27 cellular contexts compared by ENCODE assay signal in the genomic region with DNA sequence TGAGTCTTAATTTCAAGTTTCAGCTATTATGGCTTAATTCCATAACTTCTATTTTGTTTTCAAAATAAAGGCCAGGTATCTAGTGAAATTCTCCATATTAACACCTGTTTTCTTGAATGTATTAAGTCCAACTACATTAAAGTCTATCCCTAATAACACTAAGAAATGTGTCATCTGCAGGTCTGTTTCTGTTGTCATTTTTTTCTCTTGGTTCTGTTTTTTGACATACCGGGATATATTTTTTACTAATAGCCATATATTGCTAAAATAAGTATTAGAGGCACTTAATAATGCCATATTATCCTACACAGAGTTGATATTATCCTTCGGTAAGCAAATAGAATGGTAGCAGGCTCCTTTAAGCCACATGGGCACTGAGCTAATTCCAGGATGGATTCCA.
"Had no signal": no experiment of that assay in that cellular context is flagged by ENCODE, and none has a peak within 500 bp of the region (broad histone marks: within the 10 kb centered on the region; RNA-seq: fewer than 3 reads in every experiment).

No MANE protein-coding gene starts in this region.

- H3K27ac ChIP-seq: stomach, suprapubic skin, testis, thoracic aorta, thyroid gland, tibial artery, tibial nerve, transverse colon, upper lobe of left lung, upper lobe of right lung, uterus, vagina had no signal

- FAIRE-seq: urothelium cell line had no signal

- H3K4me3 ChIP-seq: stomach, suprapubic skin, testis, thoracic aorta, thyroid gland, tibial artery, tibial nerve, transverse colon, upper lobe of left lung, upper lobe of right lung, uterus, vagina had no signal

- H3K27me3 ChIP-seq: stomach, suprapubic skin, testis, thyroid gland, tibial artery, tibial nerve, transverse colon, upper lobe of left lung, upper lobe of right lung, uterus, vagina had no signal

- H3K9me3 ChIP-seq: testis, thyroid gland, transverse colon, upper lobe of right lung had no signal

- H3K36me3 ChIP-seq: stomach, suprapubic skin, thoracic aorta, thyroid gland, tibial artery, tibial nerve, transverse colon, upper lobe of left lung, upper lobe of right lung, uterus, vagina had no signal

- ATAC-seq: stimulated activated effector memory CD8-positive, alpha-beta T cell treated with anti-CD3 and anti-CD28 coated beads, Interleukin-12 subunit alpha, Interleukin-12 subunit beta, amount 100 ng/mL, for 72 hours; stimulated activated memory B cell treated with anti-CD40 and anti-IgM and Interleukin-4, amounts not matched to agents 10 μg/mL and 1 μg/mL and 100 μg/mL, for 72 hours; stimulated activated naive B cell treated with anti-CD40 and anti-IgM and Interleukin-4, amounts not matched to agents 10 μg/mL and 1 μg/mL and 100 μg/mL, for 72 hours; stimulated activated naive CD8-positive, alpha-beta T cell treated with anti-CD3 and anti-CD28 coated beads, Interleukin-15, amount 100 ng/mL, for 72 hours; stimulated activated naive CD8-positive, alpha-beta T cell treated with anti-CD3 and anti-CD28 coated beads, Interleukin-15, Interleukin-2, amounts not matched to agents 100 U/mL and 50 U/mL, for 24 hours; upper lobe of right lung had no signal

- H3K4me1 ChIP-seq: stomach, suprapubic skin, testis, thyroid gland, tibial artery, tibial nerve, upper lobe of left lung, upper lobe of right lung, uterus, vagina had no signal

- DNase-seq: stimulated activated CD4-positive, alpha-beta T cell treated with anti-CD3 and anti-CD28 coated beads, Interleukin-2, amount 100 ng/mL, for 48 hours; stimulated activated CD4-positive, alpha-beta T cell treated with anti-CD3 and anti-CD28 coated beads, Interleukin-4, amount 100 ng/mL, for 1 hour; stimulated activated CD4-positive, alpha-beta T cell treated with anti-CD3 and anti-CD28 coated beads, Interleukin-4, amount 100 ng/mL, for 24 hours; stimulated activated CD4-positive, alpha-beta T cell treated with anti-CD3 and anti-CD28 coated beads, Interleukin-4, amount 100 ng/mL, for 4 hours; stimulated activated CD8-positive, alpha-beta memory T cell treated with anti-CD3 and anti-CD28 coated beads, Interleukin-4, amount 100 ng/mL, for 48 hours; stimulated activated naive B cell treated with anti-CD40 and anti-IgM and Interleukin-4, amounts not matched to agents 10 μg/mL and 1 μg/mL and 100 μg/mL, for 72 hours; stimulated activated naive CD4-positive, alpha-beta T cell; stimulated activated naive CD4-positive, alpha-beta T cell treated with Interleukin-2 at 50 U/mL for 16 hours; stimulated activated naive CD8-positive, alpha-beta T cell treated with anti-CD3 and anti-CD28 coated beads, Interleukin-15, amount 100 ng/mL, for 72 hours; stimulated activated naive CD8-positive, alpha-beta T cell treated with anti-CD3 and anti-CD28 coated beads, Interleukin-15, Interleukin-2, amounts not matched to agents 100 U/mL and 50 U/mL, for 24 hours; stomach; substantia nigra; testis; thyroid gland; tibial artery; transverse colon; trophoblast cell; upper lobe of left lung; upper lobe of right lung; uterus had no signal
